ENCODE assay signal across 17 cellular contexts in the genomic region with DNA sequence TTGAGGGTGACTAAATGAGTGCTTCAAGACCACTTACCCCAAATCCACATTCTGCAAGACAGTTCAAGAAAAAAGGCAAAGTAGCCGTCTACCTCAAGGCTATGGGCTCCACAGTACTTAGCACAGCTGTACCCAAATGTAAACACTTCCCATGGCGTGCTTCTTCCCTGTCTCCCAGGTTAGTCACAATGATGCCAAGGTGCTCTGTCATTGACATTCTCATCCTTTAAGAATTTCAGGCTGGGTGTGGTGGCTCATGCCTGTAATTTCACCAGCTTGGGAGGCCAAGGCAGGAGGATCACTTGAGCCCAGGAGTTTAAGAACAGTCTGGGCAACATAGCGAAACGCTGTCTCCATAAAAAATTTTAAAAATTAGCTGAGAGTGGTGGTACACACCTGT. TPM values are rescaled to one million over a fixed set of nuclear protein-coding genes. Genes with fewer than 3 reads are reported as not detected.
DNase-seq lines count a peak whose midpoint lies in the region; ATAC-seq, FAIRE-seq and TF ChIP-seq lines count a peak whose summit lies in the region.
"Had no signal": no experiment of that assay in that cellular context is flagged by ENCODE, and none has a peak within 500 bp of the region (broad histone marks: within the 10 kb centered on the region; RNA-seq: fewer than 3 reads in every experiment).

No MANE protein-coding gene starts in this region.

- H3K18ac ChIP-seq in mesenchymal stem cell (ENCODE audit: low read depth in 1 of 2, low read length in 2 of 2), result peak overlapping the region in 1 of 2 experiments; percentile 16

- H3K36me3 ChIP-seq in CD8-positive, alpha-beta T cell (ENCODE audit: insufficient read depth, low read length), result no peaks in the 10 kb centered on the region
- peaks cover 26% of the 10 kb centered on the region for H3K36me3 ChIP-seq in adipocyte (ENCODE audit: control insufficient read depth, insufficient read depth, low read length, severe bottlenecking)
- peaks cover 3 to 59% of the 10 kb centered on the region in 2 experiments for H3K36me3 ChIP-seq in mesenchymal stem cell (ENCODE audit: control insufficient read depth in 1 of 2, insufficient read depth in 2 of 2, low read depth in 1 of 2, low read length in 2 of 2)

- H3K4me3 ChIP-seq in CD8-positive, alpha-beta T cell (ENCODE audit: low read depth, low read length), result no peak overlapping the region
- peak overlapping the region; percentile 94 for H3K4me3 ChIP-seq in adipocyte (ENCODE audit: low read length)
- peak overlapping the region in 1 of 2 experiments; percentile 88 for H3K4me3 ChIP-seq in mesenchymal stem cell (ENCODE audit: insufficient read depth in 1 of 2, low read depth in 1 of 2, low read length in 2 of 2)
- H3K4me3 ChIP-seq: hepatocyte, left lung had no signal

- H4K91ac ChIP-seq in mesenchymal stem cell (ENCODE audit: low read length), result no peak overlapping the region

- H3K4me1 Mint-ChIP-seq in CD8-positive, alpha-beta T cell (ENCODE audit: low read depth), result peaks cover 48% of the 10 kb centered on the region

- intact Hi-C loops in CD8-positive, alpha-beta T cell (cut with DNase I, micrococcal nuclease), result no loop called here

- no peak overlapping the region for H4K8ac ChIP-seq in mesenchymal stem cell (ENCODE audit: low read length)

- H3K23ac ChIP-seq in mesenchymal stem cell (ENCODE audit: low read length in 2 of 2), result no peak overlapping the region

- no peak for DNase-seq in CD8-positive, alpha-beta T cell
- DNase-seq in HT1080 (ENCODE audit: low read depth), result peak; percentile 74
- peak; percentile 21 for DNase-seq in adipocyte (ENCODE audit: low read depth)
- peak; percentile 63 for DNase-seq in mesenchymal stem cell
- DNase-seq in NCI-H146 (lab: John Stamatoyannopoulos, UW), result no peak
- DNase-seq in D721Med (ENCODE audit: insufficient read length, low spot score), result no peak
- DNase-seq in OCI-M1 (lab: John Stamatoyannopoulos, UW), result no peak
- DNase-seq: activated naive CD4-positive, alpha-beta T cell; central memory CD4-positive, alpha-beta T cell; left lung; NCI-H446 treated with DMSO at 0.1 percent for 48 hours; right cardiac atrium; stimulated activated naive CD4-positive, alpha-beta T cell had no signal

- no peaks in the 10 kb centered on the region for H3K9me3 Mint-ChIP-seq in CD8-positive, alpha-beta T cell

- no peaks in the 10 kb centered on the region for H3K27me3 Mint-ChIP-seq in CD8-positive, alpha-beta T cell (ENCODE audit: low read depth)

- no peak for TF ChIP-seq CTCF in CD8-positive, alpha-beta T cell (IDR thresholded peaks at IDR 0.05)
- TF ChIP-seq CTCF in D721Med (IDR thresholded peaks at IDR 0.05; ENCODE audit: insufficient read depth, missing control alignments), result no peak

- CTCF ChIA-PET in CD8-positive, alpha-beta T cell (lab: Charles Lee), result interaction anchor here (0.6 kb wide), 1 partner anchor 142 kb away, joined by 3 read pairs; no protein-coding TSS in a partner anchor

- no peak overlapping the region for H2AK5ac ChIP-seq in mesenchymal stem cell (ENCODE audit: low read length, severe bottlenecking)

- no peak overlapping the region for H3K4ac ChIP-seq in mesenchymal stem cell (ENCODE audit: low read depth in 1 of 2, low read length in 2 of 2)

- H3K14ac ChIP-seq in mesenchymal stem cell (ENCODE audit: low read length in 2 of 2), result no peak overlapping the region

- no peak overlapping the region for H3K27ac ChIP-seq in CD8-positive, alpha-beta T cell (ENCODE audit: low read depth, low read length)
- no peak overlapping the region for H3K27ac ChIP-seq in mesenchymal stem cell (ENCODE audit: low read length, poor library complexity, severe bottlenecking)
- H3K27ac ChIP-seq: hepatocyte, left lung had no signal

- H2BK12ac ChIP-seq in mesenchymal stem cell (ENCODE audit: low read length in 2 of 2), result peak overlapping the region in 1 of 2 experiments; percentile 24

- peak overlapping the region; percentile 63 for H3K27ac Mint-ChIP-seq in CD8-positive, alpha-beta T cell

- no peak overlapping the region for H3K4me3 Mint-ChIP-seq in CD8-positive, alpha-beta T cell

- no peak for ATAC-seq in CD8-positive, alpha-beta T cell
- ATAC-seq in HG03342 (IDR thresholded peaks at IDR 0.05; ENCODE audit: unreplicated experiment), result no peak
- ATAC-seq: left lung, right cardiac atrium had no signal

- no peak overlapping the region for H2BK5ac ChIP-seq in mesenchymal stem cell (ENCODE audit: low read depth, low read length, poor library complexity, severe bottlenecking)

- no peak for FAIRE-seq in D721Med (lab: Jason Lieb, UNC)
- FAIRE-seq: G401.6, GM18507 had no signal

- no peaks in the 10 kb centered on the region for H3K27me3 ChIP-seq in CD8-positive, alpha-beta T cell (ENCODE audit: insufficient read depth, low read length)
- H3K27me3 ChIP-seq in adipocyte (replicated peaks; ENCODE audit: control insufficient read depth, insufficient read depth, low read length) (no peaks in the 10 kb centered on the region), mesenchymal stem cell (ENCODE audit: control insufficient read depth in 1 of 2, insufficient read depth in 1 of 2, low read length in 2 of 2) (no peaks in the 10 kb centered on the region)
- H3K27me3 ChIP-seq: hepatocyte, left lung had no signal

- no peak overlapping the region for H3K4me2 ChIP-seq in mesenchymal stem cell (ENCODE audit: low read length, poor library complexity, severe bottlenecking)

- 55% methylated on average over 4 of the region's 4 CpGs for whole genome bisulfite sequencing in mesenchymal stem cell

- H3K36me3 Mint-ChIP-seq in CD8-positive, alpha-beta T cell, result peaks cover 5% of the 10 kb centered on the region

- H3K9me3 ChIP-seq in CD8-positive, alpha-beta T cell (ENCODE audit: low read length), result no peaks in the 10 kb centered on the region
- H3K9me3 ChIP-seq in adipocyte (ENCODE audit: control insufficient read depth, low read length), result no peaks in the 10 kb centered on the region
- no peaks in the 10 kb centered on the region for H3K9me3 ChIP-seq in mesenchymal stem cell (ENCODE audit: control insufficient read depth, low read length)
- H3K9me3 ChIP-seq: left lung had no signal

- H2AFZ ChIP-seq in mesenchymal stem cell (ENCODE audit: low read depth, low read length), result no peak overlapping the region
- H2AFZ ChIP-seq: hepatocyte had no signal

- POLR2A ChIA-PET in CD8-positive, alpha-beta T cell (lab: Charles Lee), result no interaction called here

- peak overlapping the region; percentile 93 for H2BK15ac ChIP-seq in mesenchymal stem cell (ENCODE audit: low read depth, poor library complexity, severe bottlenecking)

- H3K4me1 ChIP-seq in CD8-positive, alpha-beta T cell (ENCODE audit: insufficient read depth, low read length), result peaks cover 29% of the 10 kb centered on the region
- H3K4me1 ChIP-seq in adipocyte (ENCODE audit: control insufficient read depth, insufficient read depth, low read length), result peaks cover 43% of the 10 kb centered on the region
- peaks cover 6% of the 10 kb centered on the region for H3K4me1 ChIP-seq in mesenchymal stem cell (ENCODE audit: control insufficient read depth, insufficient read depth, low read depth, low read length)

- H2BK120ac ChIP-seq in mesenchymal stem cell (ENCODE audit: low read depth, low read length), result no peak overlapping the region

- peaks cover 9% of the 10 kb centered on the region for H3K79me1 ChIP-seq in mesenchymal stem cell (replicated peaks; ENCODE audit: low read length, poor library complexity, severe bottlenecking)

- H3K9ac ChIP-seq in adipocyte (ENCODE audit: low read length), result peak overlapping the region; percentile 30
- H3K9ac ChIP-seq in mesenchymal stem cell (ENCODE audit: low read length), result peak overlapping the region; percentile 44

RNA-seq across cellular contexts. Expression of a gene that starts 51.2 kb away (rescaled TPM):
- 10 to 100 TPM; 45.2 to 46.2 TPM for total RNA-seq in CD8-positive, alpha-beta T cell
- 15.5 and 21.6 TPM in 2 replicates for total RNA-seq in HT1080 (2014; rRNA removed; shearing (Covaris generic))
- polyA plus RNA-seq in HT1080 (2015; cell fraction: cytosol; rRNA removed), result 25.2 and 27.5 TPM in 2 replicates
- polyA plus RNA-seq in HT1080 (2015; cell fraction: nucleus; rRNA removed), result 49.1 and 50.5 TPM in 2 replicates
- polyA plus RNA-seq in mesenchymal stem cell (2013, experiment 1 of 2), result 41.5 TPM
- 44.3 TPM for polyA plus RNA-seq in mesenchymal stem cell (2013, experiment 2 of 2)

Comparison
In these comparisons a context has a peak if more than half of its experiments do, and no peak if none do; other contexts are left out.
1. DNase-seq: peak in HT1080 (single experiment), adipocyte (single experiment) and mesenchymal stem cell (single experiment); none in CD8-positive, alpha-beta T cell (0 of 7), NCI-H146 (single experiment), D721Med (single experiment) and OCI-M1 (single experiment).